10 cellular contexts compared by ENCODE assay signal in genomic region chr3:48845170-48845569, GRCh38. TPM values are rescaled to one million over a fixed set of nuclear protein-coding genes. Genes with fewer than 3 reads are reported as not detected.
A peak's percentile ranks its signal among the peaks of the same experiment; 100 is the strongest.
DNase-seq lines count a peak whose midpoint lies in the region; TF ChIP-seq lines count a peak whose summit lies in the region.
"Had no signal": no experiment of that assay in that cellular context is flagged by ENCODE, and none has a peak within 500 bp of the region (broad histone marks: within the 10 kb centered on the region; RNA-seq: fewer than 3 reads in every experiment).

No MANE protein-coding gene starts in this region.

- no peaks in the 10 kb centered on the region for H3K36me3 ChIP-seq in suprapubic skin
- H3K36me3 ChIP-seq: stomach had no signal

- peaks cover 26% of the 10 kb centered on the region for H3K4me1 Mint-ChIP-seq in activated naive CD4-positive, alpha-beta T cell treated with anti-CD3 and anti-CD28 coated beads, Interleukin-2, amount 10 ng/mL, durations not matched to agents 7 days and 5 days

- H3K27ac Mint-ChIP-seq in activated naive CD4-positive, alpha-beta T cell treated with anti-CD3 and anti-CD28 coated beads, Interleukin-2, amount 10 ng/mL, durations not matched to agents 7 days and 5 days, result no peak overlapping the region

- peaks cover 11% of the 10 kb centered on the region for H3K36me3 Mint-ChIP-seq in activated naive CD4-positive, alpha-beta T cell treated with anti-CD3 and anti-CD28 coated beads, Interleukin-2, amount 10 ng/mL, durations not matched to agents 7 days and 5 days

- H3K4me3 ChIP-seq in suprapubic skin, result peak overlapping the region; percentile 82

- H3K27ac ChIP-seq in suprapubic skin, result no peak overlapping the region
- H3K27ac ChIP-seq: stomach had no signal

- TF ChIP-seq CTCF in suprapubic skin (IDR thresholded peaks at IDR 0.05), result no peak

- no peaks in the 10 kb centered on the region for H3K9me3 Mint-ChIP-seq in activated naive CD4-positive, alpha-beta T cell treated with anti-CD3 and anti-CD28 coated beads, Interleukin-2, amount 10 ng/mL, durations not matched to agents 7 days and 5 days

- no peak for DNase-seq in activated naive CD4-positive, alpha-beta T cell treated with anti-CD3 and anti-CD28 coated beads, Interleukin-2, amount 10 ng/mL, durations not matched to agents 7 days and 5 days
- no peak for DNase-seq in activated naive CD4-positive, alpha-beta T cell treated with anti-CD3 and anti-CD28 coated beads, Interleukin-2, amount 50 U/mL, for 16 hours
- DNase-seq in SK-MEL-5 (ENCODE audit: low read depth, low spot score) (peak; percentile 66), foreskin melanocyte (peak; percentile 33), suprapubic skin (ENCODE audit: low spot score in 2 of 2) (no peak), islet precursor cell (no peak), NOMO-1 treated with dmso at 0.1 percent for 144 hours (lab: John Stamatoyannopoulos, UW; ENCODE audit: unreplicated experiment) (no peak), NCI-H2196 treated with DMSO at 0.1 percent for 48 hours (lab: John Stamatoyannopoulos, UW; ENCODE audit: unreplicated experiment) (no peak)
- DNase-seq: activated CD4-positive, alpha-beta T cell treated with anti-CD3 and anti-CD28 coated beads for 4 hours; stomach had no signal

- H3K9me3 ChIP-seq in suprapubic skin, result no peaks in the 10 kb centered on the region
- H3K9me3 ChIP-seq: stomach had no signal

- no peaks in the 10 kb centered on the region for H3K27me3 Mint-ChIP-seq in activated naive CD4-positive, alpha-beta T cell treated with anti-CD3 and anti-CD28 coated beads, Interleukin-2, amount 10 ng/mL, durations not matched to agents 7 days and 5 days

- no peak for TF ChIP-seq EP300 in suprapubic skin (IDR thresholded peaks at IDR 0.05)

- H3K4me1 ChIP-seq in suprapubic skin, result peaks cover 23% of the 10 kb centered on the region

- in situ Hi-C loops in SK-MEL-5 (cut with HindIII; ENCODE audit: low pct_unique_long_range_greater_than_20kb, low sequenced_read_pairs), result no loop called here

- H3K4me3 Mint-ChIP-seq in activated naive CD4-positive, alpha-beta T cell treated with anti-CD3 and anti-CD28 coated beads, Interleukin-2, amount 10 ng/mL, durations not matched to agents 7 days and 5 days, result peak overlapping the region; percentile 1

- WGBS in suprapubic skin, result 33% methylated on average over 2 of the region's 2 CpGs

- CTCF ChIA-PET in activated naive CD4-positive, alpha-beta T cell treated with anti-CD3 and anti-CD28 coated beads, Interleukin-2, amount 10 ng/mL, durations not matched to agents 7 days and 5 days (lab: Charles Lee), result no interaction called here

- no peak for TF ChIP-seq POLR2A in suprapubic skin (IDR thresholded peaks at IDR 0.05)

- H3K27me3 ChIP-seq in suprapubic skin, result no peaks in the 10 kb centered on the region
- H3K27me3 ChIP-seq: stomach had no signal

RNA-seq across cellular contexts. Expression of gene PRKAR2A, which starts 2.5 kb away (rescaled TPM):
- 34.9 and 35.1 TPM in 2 replicates for total RNA-seq in SK-MEL-5 (2014; rRNA removed; shearing (Covaris generic))
- polyA plus RNA-seq in SK-MEL-5 (2015; cell fraction: cytosol; rRNA removed), result 38.9 and 43.5 TPM in 2 replicates
- polyA plus RNA-seq in SK-MEL-5 (2015; cell fraction: nucleus; rRNA removed), result 8.4 and 13.7 TPM in 2 replicates
- 10 to 100 TPM; 24.9 to 34.5 (median 29.5) TPM for total RNA-seq in suprapubic skin

RNA-seq across cellular contexts. Expression of gene SLC25A20, which starts 53.5 kb away (rescaled TPM):
- total RNA-seq in SK-MEL-5 (2014; rRNA removed; shearing (Covaris generic)), result 21.4 and 26.5 TPM in 2 replicates
- 24.7 and 27.8 TPM in 2 replicates for polyA plus RNA-seq in SK-MEL-5 (2015; cell fraction: cytosol; rRNA removed)
- polyA plus RNA-seq in SK-MEL-5 (2015; cell fraction: nucleus; rRNA removed), result 18.4 and 21.4 TPM in 2 replicates
- total RNA-seq in suprapubic skin, result 10 to 100 TPM; 11.3 to 23.7 (median 17.9) TPM

Comparison
In these comparisons a context has a peak if more than half of its experiments do, and no peak if none do; other contexts are left out.
1. DNase-seq: peak in SK-MEL-5 (single experiment) and foreskin melanocyte (single experiment); none in activated naive CD4-positive, alpha-beta T cell treated with anti-CD3 and anti-CD28 coated beads, Interleukin-2, amount 10 ng/mL, durations not matched to agents 7 days and 5 days (single experiment), activated naive CD4-positive, alpha-beta T cell treated with anti-CD3 and anti-CD28 coated beads, Interleukin-2, amount 50 U/mL, for 16 hours (single experiment), suprapubic skin (0 of 2), islet precursor cell (single experiment), NOMO-1 treated with dmso at 0.1 percent for 144 hours (single experiment) and NCI-H2196 treated with DMSO at 0.1 percent for 48 hours (single experiment).